ENCODE assay signal across 1 cellular context in genomic region chr20:24443436-24443835, GRCh38.
TF ChIP-seq lines count a peak whose summit lies in the region.

No MANE protein-coding gene starts in this region.

TF ChIP-seq in WTC11, 78 proteins besides CTCF, POLR2A, EP300 and RAD21 (continued from another document):
- TF ChIP-seq ZNF532 (CRISPR knock-in tag; IDR thresholded peaks at IDR 0.05; ENCODE audit: borderline replicate concordance) (no peak), NR1H2 (CRISPR knock-in tag; IDR thresholded peaks at IDR 0.05) (no peak), ZSCAN18 (CRISPR knock-in tag; IDR thresholded peaks at IDR 0.05) (no peak), NR3C1 (CRISPR knock-in tag; conservative IDR thresholded peaks at IDR 0.05; ENCODE audit: low read depth) (no peak)
- TF ChIP-seq, protein P1, sequence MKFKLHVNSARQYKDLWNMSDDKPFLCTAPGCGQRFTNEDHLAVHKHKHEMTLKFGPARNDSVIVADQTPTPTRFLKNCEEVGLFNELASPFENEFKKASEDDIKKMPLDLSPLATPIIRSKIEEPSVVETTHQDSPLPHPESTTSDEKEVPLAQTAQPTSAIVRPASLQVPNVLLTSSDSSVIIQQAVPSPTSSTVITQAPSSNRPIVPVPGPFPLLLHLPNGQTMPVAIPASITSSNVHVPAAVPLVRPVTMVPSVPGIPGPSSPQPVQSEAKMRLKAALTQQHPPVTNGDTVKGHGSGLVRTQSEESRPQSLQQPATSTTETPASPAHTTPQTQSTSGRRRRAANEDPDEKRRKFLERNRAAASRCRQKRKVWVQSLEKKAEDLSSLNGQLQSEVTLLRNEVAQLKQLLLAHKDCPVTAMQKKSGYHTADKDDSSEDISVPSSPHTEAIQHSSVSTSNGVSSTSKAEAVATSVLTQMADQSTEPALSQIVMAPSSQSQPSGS (CRISPR knock-in tag; IDR thresholded peaks at IDR 0.05; ENCODE audit: borderline replicate concordance, low read depth), result no peak
